23 cellular contexts compared by ENCODE assay signal in the genomic region with DNA sequence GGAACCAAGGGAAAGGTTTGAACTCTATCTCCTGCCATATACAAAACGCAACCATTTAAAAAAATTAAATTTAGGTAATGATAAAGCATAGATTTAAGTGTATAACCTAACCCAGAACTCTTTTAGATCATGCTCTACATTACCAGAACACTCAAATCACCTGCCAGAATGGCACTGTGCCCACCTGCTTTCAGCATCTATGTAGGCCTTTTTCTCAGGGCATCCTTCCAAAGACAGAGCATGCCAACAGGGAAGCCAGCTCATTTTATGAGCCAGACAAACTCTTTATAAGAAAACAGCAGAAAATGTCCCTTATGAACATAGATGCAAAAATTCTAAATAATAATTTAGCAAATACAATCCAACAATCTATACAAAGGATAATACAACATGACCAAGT. TPM values are rescaled to one million over a fixed set of nuclear protein-coding genes. Genes with fewer than 3 reads are reported as not detected.
DNase-seq lines count a peak whose midpoint lies in the region; TF ChIP-seq lines count a peak whose summit lies in the region.
"Had no signal": no experiment of that assay in that cellular context is flagged by ENCODE, and none has a peak within 500 bp of the region (broad histone marks: within the 10 kb centered on the region; RNA-seq: fewer than 3 reads in every experiment).

No MANE protein-coding gene starts in this region.

- no peaks in the 10 kb centered on the region for H3F3A ChIP-seq in SK-N-SH (replicated peaks; ENCODE audit: insufficient read depth)

- TF ChIP-seq CTCF in VCaP (conservative IDR thresholded peaks at IDR 0.05) = no peak
- TF ChIP-seq CTCF in thyroid gland (IDR thresholded peaks at IDR 0.05) = no peak
- no peak for TF ChIP-seq CTCF in GM10266 (IDR thresholded peaks at IDR 0.05; ENCODE audit: control insufficient read depth, insufficient read depth, low read depth, missing control alignments)
- TF ChIP-seq CTCF in SK-N-SH (IDR thresholded peaks at IDR 0.05) = no peak

- CTCF ChIA-PET in SK-N-SH (lab: Yijun Ruan, JAX) = interaction anchor here (0.9 to 9.7 kb wide), 8 partner anchors 10 to 152 kb away, joined by 3 to 73 read pairs (median 5); no protein-coding TSS in a partner anchor

- TF ChIP-seq RAD21 in SK-N-SH (IDR thresholded peaks at IDR 0.05; ENCODE audit: low read length) = no peak

- intact Hi-C loops in thyroid gland (cut with DNase I) = loop anchor here (10.0 kb wide), 1 partner anchor 90 kb away; no protein-coding TSS in a partner anchor

- POLR2A ChIA-PET in SK-N-SH (lab: Yijun Ruan, JAX) = no interaction called here

- H3K4me3 ChIP-seq in thyroid gland (replicated peaks in 1 of 3) (no peak overlapping the region), SK-N-SH (ENCODE audit: low read depth in 2 of 2, low read length in 1 of 2) (no peak overlapping the region)
- H3K4me3 ChIP-seq: GM12878, lung, neural progenitor cell, psoas muscle had no signal

- H3K9ac ChIP-seq in SK-N-SH = no peak overlapping the region
- H3K9ac ChIP-seq: neural progenitor cell had no signal

- H3K36me3 ChIP-seq in thyroid gland (no peaks in the 10 kb centered on the region), SK-N-SH (replicated peaks in 1 of 2; ENCODE audit: control insufficient read depth in 1 of 2, insufficient read depth in 2 of 2, low read length in 1 of 2) (no peaks in the 10 kb centered on the region)
- H3K36me3 ChIP-seq: neural progenitor cell had no signal

- no peak overlapping the region for H2AFZ ChIP-seq in SK-N-SH (ENCODE audit: low read depth)
- H2AFZ ChIP-seq: neural progenitor cell had no signal

- no peaks in the 10 kb centered on the region for H3K79me2 ChIP-seq in SK-N-SH (ENCODE audit: insufficient read depth)

- no peak for TF ChIP-seq POLR2A in thyroid gland (IDR thresholded peaks at IDR 0.05)

- H3K4me1 ChIP-seq in thyroid gland (peaks cover 11 to 16% of the 10 kb centered on the region in 2 donors), SK-N-SH (ENCODE audit: control insufficient read depth in 1 of 2, insufficient read depth in 2 of 2, low read depth in 1 of 2, low read length in 1 of 2) (no peaks in the 10 kb centered on the region; a peak in 1 of 4 replicates)
- H3K4me1 ChIP-seq: neural progenitor cell had no signal

- 75 to 91% methylated on average over 1 of the region's 1 CpG for WGBS in thyroid gland, 2 donors
- 83% methylated on average over 1 of the region's 1 CpG for WGBS in SK-N-SH (ENCODE audit: low lambda C conversion rate)

- peak overlapping the region; percentile 36; the same call in 1 of the 2 replicates for H3K27ac ChIP-seq in VCaP
- no peak overlapping the region for H3K27ac ChIP-seq in thyroid gland
- no peak overlapping the region for H3K27ac ChIP-seq in SK-N-SH (ENCODE audit: low read depth in 2 of 2, low read length in 1 of 2)
- H3K27ac ChIP-seq: neural progenitor cell, psoas muscle had no signal

- H3K9me3 ChIP-seq in thyroid gland (no peaks in the 10 kb centered on the region), SK-N-SH (no peaks in the 10 kb centered on the region)
- H3K9me3 ChIP-seq: psoas muscle had no signal

- peak; percentile 7 for DNase-seq in NCI-H345 (lab: John Stamatoyannopoulos, UW)
- no peak for DNase-seq in NCI-H345 treated with DMSO at 0.1 percent for 48 hours (lab: John Stamatoyannopoulos, UW; ENCODE audit: unreplicated experiment)
- peak; percentile 14 for DNase-seq in inferior parietal cortex (ENCODE audit: extremely low spot score)
- peak; percentile 91 to 93 for DNase-seq in thyroid gland
- no peak for DNase-seq in GM10266 (ENCODE audit: extremely low spot score)
- no peak for DNase-seq in AG08396 (ENCODE audit: low spot score)
- DNase-seq in SK-N-SH = no peak
- DNase-seq: activated CD4-positive, alpha-beta memory T cell treated with anti-CD3 and anti-CD28 coated beads for 36 hours; activated CD8-positive, alpha-beta memory T cell treated with anti-CD3 and anti-CD28 coated beads, Interleukin-2, amount 50 U/mL, for 48 hours; DND-41; hippocampal formation; immature natural killer cell; NCI-H146; NCI-H82; small intestine; stimulated activated CD4-positive, alpha-beta T cell treated with anti-CD3 and anti-CD28 coated beads, Interleukin-2, amount 100 ng/mL, for 24 hours had no signal

- H3K27me3 ChIP-seq in thyroid gland (no peaks in the 10 kb centered on the region), SK-N-SH (ENCODE audit: insufficient read depth) (no peaks in the 10 kb centered on the region)

- H3K4me2 ChIP-seq in SK-N-SH = no peak overlapping the region
- H3K4me2 ChIP-seq: neural progenitor cell had no signal

- H4K20me1 ChIP-seq in SK-N-SH (ENCODE audit: insufficient read depth) = no peaks in the 10 kb centered on the region

- H3K9me2 ChIP-seq in SK-N-SH = no peaks in the 10 kb centered on the region

- TF ChIP-seq EP300 in SK-N-SH (IDR thresholded peaks at IDR 0.05; ENCODE audit: borderline replicate concordance in 1 of 2, low read depth in 1 of 2, low read length in 1 of 2) = no peak

TF ChIP-seq in SK-N-SH, 30 proteins besides CTCF, POLR2A, EP300 and RAD21 (continues in another document):
- TF ChIP-seq, protein P1, sequence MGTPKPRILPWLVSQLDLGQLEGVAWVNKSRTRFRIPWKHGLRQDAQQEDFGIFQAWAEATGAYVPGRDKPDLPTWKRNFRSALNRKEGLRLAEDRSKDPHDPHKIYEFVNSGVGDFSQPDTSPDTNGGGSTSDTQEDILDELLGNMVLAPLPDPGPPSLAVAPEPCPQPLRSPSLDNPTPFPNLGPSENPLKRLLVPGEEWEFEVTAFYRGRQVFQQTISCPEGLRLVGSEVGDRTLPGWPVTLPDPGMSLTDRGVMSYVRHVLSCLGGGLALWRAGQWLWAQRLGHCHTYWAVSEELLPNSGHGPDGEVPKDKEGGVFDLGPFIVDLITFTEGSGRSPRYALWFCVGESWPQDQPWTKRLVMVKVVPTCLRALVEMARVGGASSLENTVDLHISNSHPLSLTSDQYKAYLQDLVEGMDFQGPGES (IDR thresholded peaks at IDR 0.05; ENCODE audit: low read depth, low read length) = no peak
- TF ChIP-seq TCF12 (IDR thresholded peaks at IDR 0.05) (no peak), YY1 (IDR thresholded peaks at IDR 0.05; ENCODE audit: low read depth) (no peak), FOSL2 (IDR thresholded peaks at IDR 0.05; ENCODE audit: borderline replicate concordance, low read depth) (no peak), FOXM1 (IDR thresholded peaks at IDR 0.05; ENCODE audit: low read depth) (no peak), POLR2AphosphoS5 (IDR thresholded peaks at IDR 0.05; ENCODE audit: low read depth, low read length) (no peak), ELF1 (IDR thresholded peaks at IDR 0.05) (no peak), RFX5 (IDR thresholded peaks at IDR 0.05; ENCODE audit: low read length) (no peak), SMC3 (IDR thresholded peaks at IDR 0.05; ENCODE audit: low read depth, low read length) (no peak)
- TF ChIP-seq, protein P2, sequence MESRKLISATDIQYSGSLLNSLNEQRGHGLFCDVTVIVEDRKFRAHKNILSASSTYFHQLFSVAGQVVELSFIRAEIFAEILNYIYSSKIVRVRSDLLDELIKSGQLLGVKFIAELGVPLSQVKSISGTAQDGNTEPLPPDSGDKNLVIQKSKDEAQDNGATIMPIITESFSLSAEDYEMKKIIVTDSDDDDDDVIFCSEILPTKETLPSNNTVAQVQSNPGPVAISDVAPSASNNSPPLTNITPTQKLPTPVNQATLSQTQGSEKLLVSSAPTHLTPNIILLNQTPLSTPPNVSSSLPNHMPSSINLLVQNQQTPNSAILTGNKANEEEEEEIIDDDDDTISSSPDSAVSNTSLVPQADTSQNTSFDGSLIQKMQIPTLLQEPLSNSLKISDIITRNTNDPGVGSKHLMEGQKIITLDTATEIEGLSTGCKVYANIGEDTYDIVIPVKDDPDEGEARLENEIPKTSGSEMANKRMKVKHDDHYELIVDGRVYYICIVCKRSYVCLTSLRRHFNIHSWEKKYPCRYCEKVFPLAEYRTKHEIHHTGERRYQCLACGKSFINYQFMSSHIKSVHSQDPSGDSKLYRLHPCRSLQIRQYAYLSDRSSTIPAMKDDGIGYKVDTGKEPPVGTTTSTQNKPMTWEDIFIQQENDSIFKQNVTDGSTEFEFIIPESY (IDR thresholded peaks at IDR 0.05; ENCODE audit: borderline replicate concordance, low read depth) = no peak
- TF ChIP-seq, protein P3, sequence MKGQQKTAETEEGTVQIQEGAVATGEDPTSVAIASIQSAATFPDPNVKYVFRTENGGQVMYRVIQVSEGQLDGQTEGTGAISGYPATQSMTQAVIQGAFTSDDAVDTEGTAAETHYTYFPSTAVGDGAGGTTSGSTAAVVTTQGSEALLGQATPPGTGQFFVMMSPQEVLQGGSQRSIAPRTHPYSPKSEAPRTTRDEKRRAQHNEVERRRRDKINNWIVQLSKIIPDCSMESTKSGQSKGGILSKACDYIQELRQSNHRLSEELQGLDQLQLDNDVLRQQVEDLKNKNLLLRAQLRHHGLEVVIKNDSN (IDR thresholded peaks at IDR 0.05; ENCODE audit: borderline replicate concordance, low read depth) = no peak

RNA-seq across cellular contexts. Expression of a gene that starts 47.9 kb away (rescaled TPM):
- total RNA-seq in thyroid gland = 100 to 1,000 TPM in 1 of 4 donors, 10 to 100 TPM in 3; 51.8 to 122 (median 63.3) TPM
- 26.9 and 36.1 TPM in 2 replicates for polyA plus RNA-seq in SK-N-SH (2012; rRNA removed)
- polyA plus RNA-seq in SK-N-SH (2012; cell fraction: cytosol; rRNA removed) = 30.7 and 35.1 TPM in 2 replicates
- polyA plus RNA-seq in SK-N-SH (2012; cell fraction: nucleus; rRNA removed) = 22.5 and 37.2 TPM in 2 replicates

RNA-seq across cellular contexts. Expression of a gene that starts 55.9 kb away (rescaled TPM):
- total RNA-seq in thyroid gland = 10 to 100 TPM; 19.6 to 55.9 (median 38.5) TPM
- 2,247 and 2,678 TPM in 2 replicates for polyA plus RNA-seq in SK-N-SH (2012; rRNA removed)
- 1,829 and 2,247 TPM in 2 replicates for polyA plus RNA-seq in SK-N-SH (2012; cell fraction: cytosol; rRNA removed)
- polyA plus RNA-seq in SK-N-SH (2012; cell fraction: nucleus; rRNA removed) = 2,574 and 3,187 TPM in 2 replicates
- total RNA-seq: activated naive CD4-positive, alpha-beta T cell treated with anti-CD3 and anti-CD28 coated beads, Interleukin-2, amount 50 U/mL, for 72 hours; OCI-LY7 had no signal

Comparison
In these comparisons a context has a peak if more than half of its experiments do, and no peak if none do; other contexts are left out.
1. DNase-seq: peak in NCI-H345 (single experiment), inferior parietal cortex (single experiment) and thyroid gland (2 of 2); none in NCI-H345 treated with DMSO at 0.1 percent for 48 hours (single experiment), GM10266 (single experiment), AG08396 (single experiment) and SK-N-SH (single experiment).